Comparison of ENCODE assay signal across 8 cellular contexts in genomic region chr1:43171312-43171875, GRCh38. TPM values are rescaled to one million over a fixed set of nuclear protein-coding genes. Genes with fewer than 3 reads are reported as not detected.
DNase-seq lines count a peak whose midpoint lies in the region; ATAC-seq and TF ChIP-seq lines count a peak whose summit lies in the region.

No MANE protein-coding gene starts in this region.

- H3K9me3 ChIP-seq in fibroblast of lung (ENCODE audit: control insufficient read depth, insufficient read depth, low read depth, low read length) (no peaks in the 10 kb centered on the region), prostate gland (no peaks in the 10 kb centered on the region)

- H3K79me2 ChIP-seq in fibroblast of lung (ENCODE audit: control insufficient read depth, insufficient read depth, low read length) = peaks cover 28% of the 10 kb centered on the region

- peak overlapping the region; percentile 68 for H3K9ac ChIP-seq in fibroblast of lung (ENCODE audit: insufficient read depth, low read length)

- no peaks in the 10 kb centered on the region for H4K20me1 ChIP-seq in fibroblast of lung (ENCODE audit: control insufficient read depth, extremely low read depth, insufficient read depth, low read length)

- WGBS in prostate gland = 17% methylated on average over 17 of the region's 17 CpGs

- DNase-seq in DMS 273 (lab: John Stamatoyannopoulos, UW; ENCODE audit: unreplicated experiment) (peak; percentile 34), DMS 273 treated with DMSO at 0.1 percent for 48 hours (lab: John Stamatoyannopoulos, UW) (no peak), RKO (ENCODE audit: low spot score) (peak; percentile 30), fibroblast of lung (ENCODE audit: low read depth in 2 of 2) (peak in 1 of 2 donors; percentile 1), prostate gland (ENCODE audit: low spot score) (no peak), medulla oblongata (ENCODE audit: extremely low spot score) (no peak)

- peaks cover 4% of the 10 kb centered on the region for H3K27me3 ChIP-seq in fibroblast of lung (ENCODE audit: control insufficient read depth, insufficient read depth, low read length)
- H3K27me3 ChIP-seq in prostate gland (replicated peaks; ENCODE audit: insufficient read depth) = no peaks in the 10 kb centered on the region

- H2AFZ ChIP-seq in fibroblast of lung (ENCODE audit: low read length) = peak overlapping the region; percentile 89

- peaks cover 17% of the 10 kb centered on the region for H3K36me3 ChIP-seq in fibroblast of lung (ENCODE audit: control insufficient read depth, insufficient read depth, low read length)
- peaks cover 3 to 8% of the 10 kb centered on the region in 2 donors for H3K36me3 ChIP-seq in prostate gland

- H3K4me2 ChIP-seq in fibroblast of lung (ENCODE audit: extremely low read depth, insufficient read depth, low read length) = peak overlapping the region; percentile 94

- H3K4me3 ChIP-seq in fibroblast of lung (replicated peaks in 1 of 4; ENCODE audit: control extremely low read depth in 1 of 4, insufficient read depth in 1 of 4, low read depth in 3 of 4, low read length in 4 of 4) (peak overlapping the region; percentile 77 to 97 (median 90)), prostate gland (peak overlapping the region; percentile 71 to 81)

- peak overlapping the region; percentile 72 for H3K27ac ChIP-seq in fibroblast of lung (ENCODE audit: insufficient read depth, low read length)
- H3K27ac ChIP-seq in prostate gland = peak overlapping the region in 1 of 2 donors; percentile 33

- ATAC-seq in GM18873 (IDR thresholded peaks at IDR 0.05; ENCODE audit: low FRiP score, unreplicated experiment) = no peak
- ATAC-seq in GM19455 (IDR thresholded peaks at IDR 0.05; ENCODE audit: unreplicated experiment) = no peak

- intact Hi-C loops in prostate gland (cut with DNase I) = no loop called here

- TF ChIP-seq CTCF in fibroblast of lung (conservative IDR thresholded peaks at IDR 0.05 in 1 of 2, IDR thresholded peaks at IDR 0.05 in 1 of 2; ENCODE audit: low read depth in 1 of 2, low read length in 2 of 2) (no peak), prostate gland (IDR thresholded peaks at IDR 0.05) (no peak)

- H3K4me1 ChIP-seq in fibroblast of lung (ENCODE audit: control insufficient read depth, extremely low read depth, insufficient read depth, low read length) (peaks cover 2% of the 10 kb centered on the region), prostate gland (replicated peaks) (no peaks in the 10 kb centered on the region)

- TF ChIP-seq POLR2A in prostate gland (IDR thresholded peaks at IDR 0.05) = no peak

RNA-seq across cellular contexts. Expression of gene EBNA1BP2, which starts 0.7 kb away (rescaled TPM):
- total RNA-seq in fibroblast of lung = 39.1 and 44.4 TPM in 2 replicates
- 52.4 and 81.5 TPM in 2 replicates for polyA plus RNA-seq in fibroblast of lung
- 69.1 and 104 TPM in 2 replicates for polyA plus RNA-seq in fibroblast of lung (2012)
- 22.7 and 35.2 TPM in 2 replicates for polyA minus RNA-seq in fibroblast of lung (ENCODE audit: low replicate concordance)
- total RNA-seq in prostate gland = 10 to 100 TPM; 65.7 to 70.7 TPM

RNA-seq across cellular contexts. Expression of gene CFAP57, which starts 0.7 kb away (rescaled TPM):
- under 0.01 and 0.17 TPM in 2 replicates for total RNA-seq in fibroblast of lung
- 0.09 and 0.22 TPM in 2 replicates for polyA plus RNA-seq in fibroblast of lung
- 0.09 and 0.15 TPM in 2 replicates for polyA plus RNA-seq in fibroblast of lung (2012)
- polyA minus RNA-seq in fibroblast of lung (ENCODE audit: low replicate concordance) = not detected in 2 replicates
- 1 to 10 TPM in 1 of 2 donors, under 1 TPM in 1; 0.14 to 4.7 TPM for total RNA-seq in prostate gland

Comparison
In these comparisons a context has a peak if more than half of its experiments do, and no peak if none do; other contexts are left out.
1. DNase-seq: peak in DMS 273 (single experiment) and RKO (single experiment); none in DMS 273 treated with DMSO at 0.1 percent for 48 hours (single experiment), prostate gland (single experiment) and medulla oblongata (single experiment).